Comparison of ENCODE assay signal across 8 cellular contexts in genomic region chr18:62526098-62527025, GRCh38.
DNase-seq lines count a peak whose midpoint lies in the region; ATAC-seq and TF ChIP-seq lines count a peak whose summit lies in the region.

No MANE protein-coding gene starts in this region.

- DNase-seq in GDM1 (lab: John Stamatoyannopoulos, UW), result peak; percentile 79
- peak; percentile 85 for DNase-seq in NCI-H2227 (lab: John Stamatoyannopoulos, UW; ENCODE audit: unreplicated experiment)
- peak; percentile 50 for DNase-seq in activated CD4-positive, alpha-beta T cell treated with anti-CD3 and anti-CD28 coated beads for 1 hour
- DNase-seq in choroid plexus epithelial cell (ENCODE audit: low read depth), result peak; percentile 87
- peak; percentile 90 for DNase-seq in kidney tubule cell (ENCODE audit: low spot score)
- DNase-seq in stimulated activated CD4-positive, alpha-beta T cell treated with anti-CD3 and anti-CD28 coated beads, Interleukin-15, amount 100 ng/mL, for 48 hours (ENCODE audit: low read depth in 2 of 2), result peak; percentile 62 to 66

- ATAC-seq in HG02798 (IDR thresholded peaks at IDR 0.05; ENCODE audit: poor library complexity, unreplicated experiment), result peak; percentile 25
- ATAC-seq in HG03378 (IDR thresholded peaks at IDR 0.05; ENCODE audit: unreplicated experiment), result no peak

- H3K4me3 ChIP-seq in choroid plexus epithelial cell (ENCODE audit: low read depth, low read length), result peak overlapping the region; percentile 84

- TF ChIP-seq CTCF in choroid plexus epithelial cell (conservative IDR thresholded peaks at IDR 0.05; ENCODE audit: low read depth, low read length), result no peak
